ENCODE assay signal across 8 cellular contexts in genomic region chr10:73848821-73849489, GRCh38. TPM values are rescaled to one million over a fixed set of nuclear protein-coding genes. Genes with fewer than 3 reads are reported as not detected.
DNase-seq lines count a peak whose midpoint lies in the region; ATAC-seq and TF ChIP-seq lines count a peak whose summit lies in the region.

No MANE protein-coding gene starts in this region.

- no peaks in the 10 kb centered on the region for H3F3A ChIP-seq in DOHH2 (ENCODE audit: control insufficient read depth, insufficient read depth)

- no peaks in the 10 kb centered on the region for H3K9me2 ChIP-seq in DOHH2 (replicated peaks; ENCODE audit: control insufficient read depth, low read length)

- no peaks in the 10 kb centered on the region for H3K9me3 Mint-ChIP-seq in IgD-negative memory B cell

- H4K20me1 ChIP-seq in DOHH2 (ENCODE audit: control insufficient read depth, insufficient read depth, low read depth, low read length), result no peaks in the 10 kb centered on the region

- H3K4me1 ChIP-seq in DOHH2 (ENCODE audit: control insufficient read depth, low read length) (peaks cover 6% of the 10 kb centered on the region), RWPE2 (ENCODE audit: insufficient read depth, poor library complexity, severe bottlenecking) (no peaks in the 10 kb centered on the region), foreskin keratinocyte (no peaks in the 10 kb centered on the region)

- H3K36me3 ChIP-seq in DOHH2 (ENCODE audit: control insufficient read depth, low read length), result peaks cover 25% of the 10 kb centered on the region
- H3K36me3 ChIP-seq in RWPE2 (ENCODE audit: low read depth), result peaks cover 41% of the 10 kb centered on the region

- H3K4me1 Mint-ChIP-seq in IgD-negative memory B cell, result peaks cover 8 to 10% (median 9%) of the 10 kb centered on the region in 3 donors

- TF ChIP-seq CTCF in DOHH2 (IDR thresholded peaks at IDR 0.05; ENCODE audit: low read depth, low read length, poor library complexity, severe bottlenecking) (peak; percentile 99), RWPE2 (IDR thresholded peaks at IDR 0.05; ENCODE audit: poor library complexity, severe bottlenecking) (peak; percentile 96), foreskin keratinocyte (conservative IDR thresholded peaks at IDR 0.05) (peak; percentile 96)

- no peak overlapping the region for H3K4me3 ChIP-seq in DOHH2 (ENCODE audit: low read length)
- no peak overlapping the region for H3K4me3 ChIP-seq in RWPE2 (ENCODE audit: severe bottlenecking)

- H3K27ac ChIP-seq in DOHH2 (ENCODE audit: low read depth, low read length) (no peak overlapping the region), RWPE2 (ENCODE audit: poor library complexity, severe bottlenecking) (no peak overlapping the region), foreskin keratinocyte (no peak overlapping the region), substantia nigra (ENCODE audit: low read depth, low read length, poor library complexity, severe bottlenecking) (peak overlapping the region; percentile 7)

- no peaks in the 10 kb centered on the region for H3K27me3 ChIP-seq in DOHH2 (ENCODE audit: control insufficient read depth, low read length)
- H3K27me3 ChIP-seq in RWPE2 (ENCODE audit: insufficient read depth, poor library complexity, severe bottlenecking), result no peaks in the 10 kb centered on the region
- H3K27me3 ChIP-seq in foreskin keratinocyte, result no peaks in the 10 kb centered on the region

- H3K27me3 Mint-ChIP-seq in IgD-negative memory B cell, result peaks cover 2% of the 10 kb centered on the region

- DNase-seq in RWPE2 (ENCODE audit: low spot score) (no peak), foreskin keratinocyte (peak; percentile 10 to 40), nucleus accumbens (lab: John Stamatoyannopoulos, UW) (peak in 51 of 56 donors; percentile 24 to 89 (median 61)), substantia nigra (lab: John Stamatoyannopoulos, UW) (peak in 48 of 49 donors; percentile 22 to 84 (median 66))
- peak; percentile 84 for DNase-seq in activated effector memory CD4-positive, alpha-beta T cell treated with Interleukin-2 at 50 U/mL for 16 hours

- H3K79me2 ChIP-seq in DOHH2 (ENCODE audit: control insufficient read depth, low read length), result no peaks in the 10 kb centered on the region

- peak overlapping the region; percentile 36; the same call in 1 of the 2 replicates for H3K4me2 ChIP-seq in DOHH2 (ENCODE audit: low read length)

- peak overlapping the region in 3 of 4 donors; percentile 2 to 45 (median 15) for H3K4me3 Mint-ChIP-seq in IgD-negative memory B cell

- H3K9me3 ChIP-seq in DOHH2 (ENCODE audit: control insufficient read depth, insufficient read depth, low read length) (no peaks in the 10 kb centered on the region), RWPE2 (ENCODE audit: severe bottlenecking) (no peaks in the 10 kb centered on the region)

- peaks cover 5% of the 10 kb centered on the region for H3K36me3 Mint-ChIP-seq in IgD-negative memory B cell

- H3K27ac Mint-ChIP-seq in IgD-negative memory B cell, result peak overlapping the region; percentile 59 to 89 (median 87)

- peak; percentile 91 for ATAC-seq in GM21529 (IDR thresholded peaks at IDR 0.05; ENCODE audit: unreplicated experiment)
- peak; percentile 84 for ATAC-seq in RWPE2 (ENCODE audit: low read depth)
- ATAC-seq in foreskin keratinocyte, result peak; percentile 75

RNA-seq across cellular contexts. Expression of gene CAMK2G, which starts 25.4 kb away (rescaled TPM):
- polyA plus RNA-seq in IgD-negative memory B cell (7.2 TPM), foreskin keratinocyte (9.7 and 10.6 TPM in 2 replicates)
- 16.9 and 18.6 TPM in 2 replicates for total RNA-seq in foreskin keratinocyte

RNA-seq across cellular contexts. Expression of gene NDST2, which starts 37.6 kb away (rescaled TPM):
- polyA plus RNA-seq in IgD-negative memory B cell (21.4 TPM), foreskin keratinocyte (8.2 and 8.8 TPM in 2 replicates)
- 10.0 and 10.2 TPM in 2 replicates for total RNA-seq in foreskin keratinocyte
